Comparison of ENCODE assay signal across 6 cellular contexts in genomic region chr6:61640463-61640862, GRCh38.
"Had no signal": no experiment of that assay in that cellular context is flagged by ENCODE, and none has a peak within 500 bp of the region (broad histone marks: within the 10 kb centered on the region; RNA-seq: fewer than 3 reads in every experiment).

No MANE protein-coding gene starts in this region.

- H3K4me3 Mint-ChIP-seq: IgD-negative memory B cell had no signal

- H3K27me3 Mint-ChIP-seq: IgD-negative memory B cell had no signal

- H3K36me3 Mint-ChIP-seq: IgD-negative memory B cell had no signal

- ATAC-seq: HepG2, K562 had no signal

- H3K4me1 Mint-ChIP-seq: IgD-negative memory B cell had no signal

- H3K4me3 ChIP-seq: K562 had no signal

- DNase-seq: IMR-90, KBM-7 had no signal

- H3K27ac Mint-ChIP-seq: IgD-negative memory B cell had no signal

- H3K27ac ChIP-seq: HL-60 had no signal
